ENCODE assay signal across 8 cellular contexts in the genomic region with DNA sequence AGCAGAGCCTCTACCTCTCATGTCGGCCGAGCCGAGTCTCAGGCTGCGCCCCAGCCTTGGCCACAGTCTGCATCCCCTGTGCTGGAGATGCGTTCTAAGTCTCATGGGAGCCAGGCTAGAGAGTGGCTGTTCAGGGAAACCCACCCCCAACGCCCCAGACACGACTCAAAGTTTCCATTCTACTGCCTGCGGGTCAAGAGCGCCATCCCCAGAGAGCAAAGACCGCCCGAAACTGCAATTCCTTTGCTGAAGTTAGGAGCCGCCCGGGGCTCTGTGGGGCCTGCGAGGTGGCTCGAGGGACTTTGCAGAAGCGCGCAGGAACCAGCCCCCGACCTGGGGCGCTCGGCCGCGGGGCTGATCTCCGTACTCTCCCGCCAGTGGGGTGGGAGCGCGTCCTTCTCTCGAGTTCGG. TPM values are rescaled to one million over a fixed set of nuclear protein-coding genes. Genes with fewer than 3 reads are reported as not detected.
DNase-seq lines count a peak whose midpoint lies in the region; ATAC-seq and TF ChIP-seq lines count a peak whose summit lies in the region.

No MANE protein-coding gene starts in this region.

- H3K4me1 ChIP-seq in left ventricle myocardium inferior (peaks cover 22% of the 10 kb centered on the region), skeletal muscle tissue (ENCODE audit: control insufficient read depth in 3 of 3, insufficient read depth in 3 of 3, low read length in 3 of 3) (peaks cover 8 to 25% (median 15%) of the 10 kb centered on the region in 3 donors)

- H3K27me3 ChIP-seq in SU-DHL-6 (ENCODE audit: low read length) (no peaks in the 10 kb centered on the region), left ventricle myocardium inferior (ENCODE audit: low read depth) (no peaks in the 10 kb centered on the region), skeletal muscle tissue (ENCODE audit: control insufficient read depth in 3 of 3, insufficient read depth in 3 of 3, low read length in 3 of 3) (peaks cover 0 to 4% (median 0%) of the 10 kb centered on the region in 3 donors)

- peak overlapping the region; percentile 53 for H3K9ac ChIP-seq in SU-DHL-6 (ENCODE audit: low read length)
- H3K9ac ChIP-seq in skeletal muscle tissue (ENCODE audit: low read depth in 1 of 3, low read length in 3 of 3) = peak overlapping the region in 2 of 3 donors; percentile 23 to 54

- H3K27me3 Mint-ChIP-seq in activated CD4-positive, alpha-beta T cell treated with anti-CD3 and anti-CD28 coated beads, Interleukin-2, amount 10 ng/mL, durations not matched to agents 24 days and 14 days = no peaks in the 10 kb centered on the region

- H3K36me3 Mint-ChIP-seq in activated CD4-positive, alpha-beta T cell treated with anti-CD3 and anti-CD28 coated beads, Interleukin-2, amount 10 ng/mL, durations not matched to agents 24 days and 14 days (ENCODE audit: low read depth) = peaks cover 7% of the 10 kb centered on the region

- peak; percentile 22 for ATAC-seq in HG02852 (IDR thresholded peaks at IDR 0.05; ENCODE audit: unreplicated experiment)

- TF ChIP-seq CTCF in SU-DHL-6 (IDR thresholded peaks at IDR 0.05; ENCODE audit: insufficient read depth, low read length, poor library complexity, severe bottlenecking) = no peak
- TF ChIP-seq CTCF in left ventricle myocardium inferior (IDR thresholded peaks at IDR 0.05; ENCODE audit: borderline replicate concordance) = no peak

- H3K4me3 ChIP-seq in SU-DHL-6 (ENCODE audit: insufficient read depth, low read length, poor library complexity, severe bottlenecking) (peak overlapping the region; percentile 48), left ventricle myocardium inferior (peak overlapping the region; percentile 63), skeletal muscle tissue (ENCODE audit: low read length in 3 of 3) (peak overlapping the region in 2 of 3 donors; percentile 54 to 63)

- H3K4me2 ChIP-seq in SU-DHL-6 (ENCODE audit: low read depth, low read length, poor library complexity, severe bottlenecking) = peak overlapping the region; percentile 76

- no peaks in the 10 kb centered on the region for H3K79me2 ChIP-seq in SU-DHL-6 (ENCODE audit: insufficient read depth, low read length)

- no peak for DNase-seq in activated CD4-positive, alpha-beta T cell treated with anti-CD3 and anti-CD28 coated beads, Interleukin-2, amount 10 ng/mL, durations not matched to agents 24 days and 14 days
- no peak for DNase-seq in activated CD4-positive, alpha-beta T cell treated with anti-CD3 and anti-CD28 coated beads for 4 hours
- DNase-seq in left ventricle myocardium inferior = no peak
- no peak for DNase-seq in activated effector memory CD4-positive, alpha-beta T cell treated with anti-CD3 and anti-CD28 coated beads, Interleukin-2, amount 50 U/mL, for 16 hours
- DNase-seq in cerebellum (ENCODE audit: low spot score) = no peak

- H3K4me3 Mint-ChIP-seq in activated CD4-positive, alpha-beta T cell treated with anti-CD3 and anti-CD28 coated beads, Interleukin-2, amount 10 ng/mL, durations not matched to agents 24 days and 14 days = peak overlapping the region; percentile 72

- H2AFZ ChIP-seq in SU-DHL-6 (ENCODE audit: low read depth, low read length, severe bottlenecking) = peak overlapping the region; percentile 57

- intact Hi-C loops in activated CD4-positive, alpha-beta T cell treated with anti-CD3 and anti-CD28 coated beads, Interleukin-2, amount 10 ng/mL, durations not matched to agents 24 days and 14 days (cut with micrococcal nuclease) = loop anchor here (1.0 to 5.0 kb wide), 3 partner anchors 11 to 47 kb away; a partner anchor contains a TSS
- intact Hi-C loops in left ventricle myocardium inferior (cut with micrococcal nuclease) = loop anchor here (5.0 kb wide), 1 partner anchor 43 kb away; no protein-coding TSS in a partner anchor

- peak overlapping the region; percentile 69 for H3K27ac Mint-ChIP-seq in activated CD4-positive, alpha-beta T cell treated with anti-CD3 and anti-CD28 coated beads, Interleukin-2, amount 10 ng/mL, durations not matched to agents 24 days and 14 days

- H3K9me3 Mint-ChIP-seq in activated CD4-positive, alpha-beta T cell treated with anti-CD3 and anti-CD28 coated beads, Interleukin-2, amount 10 ng/mL, durations not matched to agents 24 days and 14 days = no peaks in the 10 kb centered on the region

- H3K36me3 ChIP-seq in SU-DHL-6 (ENCODE audit: low read length) = no peaks in the 10 kb centered on the region
- H3K36me3 ChIP-seq in left ventricle myocardium inferior = no peaks in the 10 kb centered on the region
- no peaks in the 10 kb centered on the region for H3K36me3 ChIP-seq in skeletal muscle tissue (ENCODE audit: control insufficient read depth in 3 of 3, insufficient read depth in 3 of 3, low read length in 3 of 3)

- peaks cover 19% of the 10 kb centered on the region for H3K4me1 Mint-ChIP-seq in activated CD4-positive, alpha-beta T cell treated with anti-CD3 and anti-CD28 coated beads, Interleukin-2, amount 10 ng/mL, durations not matched to agents 24 days and 14 days

- no peak overlapping the region for H3K27ac ChIP-seq in SU-DHL-6 (ENCODE audit: low read depth, low read length)
- peak overlapping the region; percentile 78 for H3K27ac ChIP-seq in left ventricle myocardium inferior (replicated peaks)
- peak overlapping the region; percentile 64 for H3K27ac ChIP-seq in skeletal muscle tissue (ENCODE audit: low read depth, low read length)

- H4K20me1 ChIP-seq in SU-DHL-6 (ENCODE audit: low read depth, low read length) = no peaks in the 10 kb centered on the region

- no peaks in the 10 kb centered on the region for H3F3A ChIP-seq in SU-DHL-6 (ENCODE audit: insufficient read depth)

- H3K9me2 ChIP-seq in SU-DHL-6 (replicated peaks; ENCODE audit: insufficient read depth, low read length) = no peaks in the 10 kb centered on the region

- H3K9me3 ChIP-seq in SU-DHL-6 (ENCODE audit: insufficient read depth, low read length) = no peaks in the 10 kb centered on the region
- H3K9me3 ChIP-seq in left ventricle myocardium inferior (replicated peaks) = no peaks in the 10 kb centered on the region
- no peaks in the 10 kb centered on the region for H3K9me3 ChIP-seq in skeletal muscle tissue (ENCODE audit: control insufficient read depth in 3 of 3, low read length in 3 of 3)

RNA-seq across cellular contexts. Expression of a gene that starts 10.0 kb away (rescaled TPM):
- total RNA-seq in activated CD4-positive, alpha-beta T cell treated with anti-CD3 and anti-CD28 coated beads, Interleukin-2, amount 10 ng/mL, durations not matched to agents 24 days and 14 days = 27.4 and 29.5 TPM in 2 replicates
- 2.2 TPM for total RNA-seq in left ventricle myocardium inferior
- total RNA-seq in skeletal muscle tissue = 5.7 TPM
- 0.54 TPM for total RNA-seq in cerebellum

RNA-seq across cellular contexts. Expression of a gene that starts 45.3 kb away (rescaled TPM):
- 44.4 and 47.7 TPM in 2 replicates for total RNA-seq in activated CD4-positive, alpha-beta T cell treated with anti-CD3 and anti-CD28 coated beads, Interleukin-2, amount 10 ng/mL, durations not matched to agents 24 days and 14 days
- 127 TPM for total RNA-seq in left ventricle myocardium inferior
- 19.3 TPM for total RNA-seq in skeletal muscle tissue
- total RNA-seq in cerebellum = 9.6 TPM

RNA-seq across cellular contexts. Expression of a gene that starts 51.4 kb away (rescaled TPM):
- total RNA-seq in activated CD4-positive, alpha-beta T cell treated with anti-CD3 and anti-CD28 coated beads, Interleukin-2, amount 10 ng/mL, durations not matched to agents 24 days and 14 days = 20.6 and 21.0 TPM in 2 replicates
- total RNA-seq in left ventricle myocardium inferior = 0.41 TPM
- total RNA-seq in skeletal muscle tissue = 1.6 TPM
- total RNA-seq in cerebellum = 13.5 TPM
